ENCODE assay signal across 19 cellular contexts in genomic region chr4:5773271-5773555, GRCh38.
A peak's percentile ranks its signal among the peaks of the same experiment; 100 is the strongest.
DNase-seq lines count a peak whose midpoint lies in the region; ATAC-seq, FAIRE-seq and TF ChIP-seq lines count a peak whose summit lies in the region.
"Had no signal": no experiment of that assay in that cellular context is flagged by ENCODE, and none has a peak within 500 bp of the region (broad histone marks: within the 10 kb centered on the region; RNA-seq: fewer than 3 reads in every experiment).

No MANE protein-coding gene starts in this region.

- H3K27me3 Mint-ChIP-seq in mesothelial cell of epicardium (ENCODE audit: low read depth), result no peaks in the 10 kb centered on the region

- DNase-seq in AG10803 (ENCODE audit: low read depth), result peak; percentile 77
- peak; percentile 85 for DNase-seq in RWPE1 (ENCODE audit: low spot score)
- DNase-seq in mesothelial cell of epicardium (ENCODE audit: low spot score in 2 of 2, unreplicated experiment in 2 of 2), result no peak
- no peak for DNase-seq in Ammon's horn (ENCODE audit: low spot score)
- DNase-seq in OCI-M1 (lab: John Stamatoyannopoulos, UW), result no peak
- no peak for DNase-seq in H54 (ENCODE audit: insufficient read length, low spot score)
- no peak for DNase-seq in RKO (ENCODE audit: low spot score)
- DNase-seq: activated CD4-positive, alpha-beta T cell treated with anti-CD3 and anti-CD28 coated beads, Interleukin-2, amount 50 U/mL, for 1 hour; AML-193; Karpas-422; NCI-H187; NCI-H774; psoas muscle; stimulated activated CD4-positive, alpha-beta T cell treated with anti-CD3 and anti-CD28 coated beads, Interleukin-1b, Interleukin-23, amount 100 ng/mL, for 48 hours; stimulated activated CD8-positive, alpha-beta memory T cell treated with anti-CD3 and anti-CD28 coated beads, Interleukin-4, amount 100 ng/mL, for 48 hours had no signal

- H3K4me1 Mint-ChIP-seq in mesothelial cell of epicardium, result peaks cover 7% of the 10 kb centered on the region

- no peak overlapping the region for H3K4me3 ChIP-seq in AG10803 (ENCODE audit: low read length)
- H3K4me3 ChIP-seq: cardiac muscle cell, GM12878, psoas muscle, tibial artery had no signal

- CTCF ChIA-PET in RWPE1 (lab: Yijun Ruan, JAX), result no interaction called here

- ATAC-seq in esophagus mucosa, result peak; percentile 98
- ATAC-seq: GM12878, psoas muscle had no signal

- H3K27ac Mint-ChIP-seq in mesothelial cell of epicardium, result peak overlapping the region; percentile 76

- H3K27ac ChIP-seq in RWPE1, result peak overlapping the region; percentile 94
- H3K27ac ChIP-seq: cardiac muscle cell, psoas muscle, tibial artery had no signal

- no peak overlapping the region for H3K4me3 Mint-ChIP-seq in mesothelial cell of epicardium

- TF ChIP-seq CTCF in AG10803 (conservative IDR thresholded peaks at IDR 0.05; ENCODE audit: low read length) (no peak), RWPE1 (conservative IDR thresholded peaks at IDR 0.05; ENCODE audit: low read depth) (no peak), mesothelial cell of epicardium (IDR thresholded peaks at IDR 0.05; ENCODE audit: unreplicated experiment) (no peak)

- peaks cover 73% of the 10 kb centered on the region for H3K36me3 Mint-ChIP-seq in mesothelial cell of epicardium

- FAIRE-seq in H54 (lab: Jason Lieb, UNC), result no peak
- FAIRE-seq: GM12878 had no signal

- POLR2A ChIA-PET in RWPE1 (lab: Yijun Ruan, JAX; ENCODE audit: low non-redundant PET), result no interaction called here

- peaks cover 30% of the 10 kb centered on the region for H3K9me3 Mint-ChIP-seq in mesothelial cell of epicardium

- no peak for TF ChIP-seq POLR2A in H54 (IDR thresholded peaks at IDR 0.05; ENCODE audit: low read depth, low read length)

Comparison
In these comparisons a context has a peak if more than half of its experiments do, and no peak if none do; other contexts are left out.
1. DNase-seq: peak in AG10803 (single experiment) and RWPE1 (single experiment); none in mesothelial cell of epicardium (0 of 2), Ammon's horn (single experiment), OCI-M1 (single experiment), H54 (single experiment) and RKO (single experiment).